Comparison of ENCODE assay signal across 9 cellular contexts in the genomic region with DNA sequence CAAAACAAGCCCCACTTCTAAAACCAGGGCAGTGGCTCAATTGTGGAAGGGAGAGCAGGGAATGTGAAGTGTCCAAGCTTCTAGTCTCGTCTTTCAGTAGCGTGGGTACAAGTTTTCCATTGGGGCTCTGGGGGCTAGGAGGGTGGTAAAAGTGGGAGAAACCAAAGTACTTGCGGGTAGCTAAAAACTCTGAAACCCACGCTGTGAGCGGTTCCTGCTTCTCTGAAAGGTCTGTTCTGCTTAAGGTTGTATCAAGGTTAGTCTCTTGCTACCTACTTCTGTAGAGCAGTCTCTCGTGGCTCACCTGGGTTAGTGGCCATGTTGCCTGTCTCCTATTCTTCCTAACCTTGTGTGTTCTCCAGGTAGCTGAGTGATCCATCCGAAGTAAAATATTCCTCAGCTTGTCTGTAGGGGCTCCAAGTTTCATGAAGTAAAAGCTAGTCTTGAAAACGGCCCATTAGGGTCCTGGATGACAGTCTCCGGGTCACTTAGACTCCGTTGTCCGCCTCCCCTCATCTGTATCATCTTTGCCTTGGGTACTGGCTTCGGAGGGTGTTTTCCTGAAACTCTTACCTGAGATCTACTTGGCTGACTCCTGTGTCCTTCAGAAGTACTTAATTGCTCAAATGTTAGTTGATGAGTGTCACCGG. TPM values are rescaled to one million over a fixed set of nuclear protein-coding genes. Genes with fewer than 3 reads are reported as not detected.
DNase-seq lines count a peak whose midpoint lies in the region; ATAC-seq and TF ChIP-seq lines count a peak whose summit lies in the region.
"Had no signal": no experiment of that assay in that cellular context is flagged by ENCODE, and none has a peak within 500 bp of the region (broad histone marks: within the 10 kb centered on the region; RNA-seq: fewer than 3 reads in every experiment).

No MANE protein-coding gene starts in this region.

- no peaks in the 10 kb centered on the region for H3K9me3 Mint-ChIP-seq in activated CD4-positive, alpha-beta memory T cell treated with anti-CD3 and anti-CD28 coated beads, Interleukin-2, amount 10 ng/mL, durations not matched to agents 7 days and 5 days
- no peaks in the 10 kb centered on the region for H3K9me3 Mint-ChIP-seq in memory B cell

- H3K27ac Mint-ChIP-seq in activated CD4-positive, alpha-beta memory T cell treated with anti-CD3 and anti-CD28 coated beads, Interleukin-2, amount 10 ng/mL, durations not matched to agents 7 days and 5 days, result peak overlapping the region; percentile 97
- peak overlapping the region; percentile 98 for H3K27ac Mint-ChIP-seq in memory B cell

- POLR2A ChIA-PET in activated CD4-positive, alpha-beta memory T cell treated with anti-CD3 and anti-CD28 coated beads, Interleukin-2, amount 10 ng/mL, durations not matched to agents 7 days and 5 days (lab: Charles Lee), result interaction anchor here (0.8 to 21.9 kb wide), 11 partner anchors 21 to 339 kb away, joined by 3 to 503 read pairs (median 7); partner anchors contain the start of gene ZNF518B

- DNase-seq in Right ventricle myocardium superior (peak; percentile 6), Right ventricle myocardium inferior (ENCODE audit: missing footprints) (no peak), memory B cell (ENCODE audit: low spot score in 2 of 2) (peak in 1 of 2 donors; percentile 15), upper lobe of right lung (no peak), COR-L47 (lab: John Stamatoyannopoulos, UW) (no peak), posterior vena cava (ENCODE audit: low spot score) (no peak), EL (no peak)
- DNase-seq in activated CD4-positive, alpha-beta memory T cell treated with anti-CD3 and anti-CD28 coated beads, Interleukin-2, amount 10 ng/mL, durations not matched to agents 7 days and 5 days, result no peak
- DNase-seq: heart right ventricle had no signal

- peaks cover 32% of the 10 kb centered on the region for H3K36me3 Mint-ChIP-seq in activated CD4-positive, alpha-beta memory T cell treated with anti-CD3 and anti-CD28 coated beads, Interleukin-2, amount 10 ng/mL, durations not matched to agents 7 days and 5 days (ENCODE audit: low read depth)
- H3K36me3 Mint-ChIP-seq in memory B cell, result peaks cover 9% of the 10 kb centered on the region

- peaks cover 41% of the 10 kb centered on the region for H3K4me1 Mint-ChIP-seq in activated CD4-positive, alpha-beta memory T cell treated with anti-CD3 and anti-CD28 coated beads, Interleukin-2, amount 10 ng/mL, durations not matched to agents 7 days and 5 days
- peaks cover 39% of the 10 kb centered on the region for H3K4me1 Mint-ChIP-seq in memory B cell

- no peak for TF ChIP-seq CTCF in upper lobe of right lung (IDR thresholded peaks at IDR 0.05)

- no peaks in the 10 kb centered on the region for H3K9me3 ChIP-seq in upper lobe of right lung
- H3K9me3 ChIP-seq: heart right ventricle had no signal

- H3K4me3 ChIP-seq in upper lobe of right lung, result no peak overlapping the region

- no peaks in the 10 kb centered on the region for H3K27me3 Mint-ChIP-seq in activated CD4-positive, alpha-beta memory T cell treated with anti-CD3 and anti-CD28 coated beads, Interleukin-2, amount 10 ng/mL, durations not matched to agents 7 days and 5 days
- no peaks in the 10 kb centered on the region for H3K27me3 Mint-ChIP-seq in memory B cell

- ATAC-seq in Right ventricle myocardium superior (ENCODE audit: poor library complexity) (no peak), Right ventricle myocardium inferior (no peak), memory B cell (ENCODE audit: low read depth) (no peak), upper lobe of right lung (no peak)
- ATAC-seq: heart right ventricle had no signal

- H3K27me3 ChIP-seq in upper lobe of right lung, result no peaks in the 10 kb centered on the region
- H3K27me3 ChIP-seq: heart right ventricle had no signal

- CTCF ChIA-PET in activated CD4-positive, alpha-beta memory T cell treated with anti-CD3 and anti-CD28 coated beads, Interleukin-2, amount 10 ng/mL, durations not matched to agents 7 days and 5 days (lab: Charles Lee), result interaction anchor here (1.0 to 6.1 kb wide), 10 partner anchors 12 to 342 kb away, joined by 3 to 26 read pairs (median 6); no protein-coding TSS in a partner anchor

- H3K4me1 ChIP-seq in upper lobe of right lung, result peaks cover 45% of the 10 kb centered on the region

- peaks cover 24% of the 10 kb centered on the region for H3K36me3 ChIP-seq in upper lobe of right lung

- H3K4me3 Mint-ChIP-seq in activated CD4-positive, alpha-beta memory T cell treated with anti-CD3 and anti-CD28 coated beads, Interleukin-2, amount 10 ng/mL, durations not matched to agents 7 days and 5 days, result peak overlapping the region; percentile 89
- H3K4me3 Mint-ChIP-seq in memory B cell, result peak overlapping the region; percentile 87

- intact Hi-C loops in Right ventricle myocardium superior (cut with DNase I), result no loop called here
- intact Hi-C loops in Right ventricle myocardium inferior (cut with DNase I), result no loop called here
- intact Hi-C loops in upper lobe of right lung (cut with DNase I), result no loop called here
- intact Hi-C loops in posterior vena cava (cut with DNase I), result no loop called here

- H3K27ac ChIP-seq in upper lobe of right lung, result peak overlapping the region; percentile 98

RNA-seq across cellular contexts. Expression of gene WDR1, which starts 1.9 kb away (rescaled TPM):
- total RNA-seq in Right ventricle myocardium superior (183 TPM), Right ventricle myocardium inferior (210 TPM), upper lobe of right lung (234 TPM), posterior vena cava (100 to 1,000 TPM; 575 to 698 TPM)
- total RNA-seq in activated CD4-positive, alpha-beta memory T cell treated with anti-CD3 and anti-CD28 coated beads, Interleukin-2, amount 10 ng/mL, durations not matched to agents 7 days and 5 days, result 100 to 1,000 TPM; 463 to 465 TPM
